ENCODE assay signal across 2 cellular contexts in the genomic region with DNA sequence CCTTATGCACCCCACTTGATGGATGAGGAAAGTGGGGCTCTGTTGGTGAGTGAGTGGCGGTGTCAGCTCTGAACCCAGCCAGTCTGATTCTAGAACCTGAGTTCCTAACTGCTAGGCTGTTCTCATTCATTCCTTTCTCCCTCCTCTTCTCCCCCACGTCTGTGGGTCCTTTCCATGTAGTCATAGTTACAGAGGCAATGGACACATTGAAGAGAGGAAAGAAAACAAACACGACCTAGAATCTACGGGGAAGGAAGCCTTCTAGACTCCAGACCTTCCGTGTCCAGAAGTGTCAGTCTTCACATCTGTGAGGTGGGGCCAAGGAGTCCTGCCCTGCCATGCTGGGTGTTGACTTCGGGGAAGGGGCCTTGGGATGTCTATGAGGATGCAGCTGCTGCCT.
A peak's percentile ranks its signal among the peaks of the same experiment; 100 is the strongest.
TF ChIP-seq lines count a peak whose summit lies in the region.

No MANE protein-coding gene starts in this region.

TF ChIP-seq in A549, 52 proteins besides CTCF, POLR2A, EP300 and RAD21:
- TF ChIP-seq TFCP2L1 (CRISPR knock-in tag; IDR thresholded peaks at IDR 0.05), result no peak
- TF ChIP-seq TP53 (CRISPR knock-in tag; IDR thresholded peaks at IDR 0.05), result no peak
- TF ChIP-seq NR3C1 (IDR thresholded peaks at IDR 0.05), result no peak
- peak; percentile 58; the same call in 1 of the 2 replicates for TF ChIP-seq HDAC2 (IDR thresholded peaks at IDR 0.05)
- TF ChIP-seq, protein P1, sequence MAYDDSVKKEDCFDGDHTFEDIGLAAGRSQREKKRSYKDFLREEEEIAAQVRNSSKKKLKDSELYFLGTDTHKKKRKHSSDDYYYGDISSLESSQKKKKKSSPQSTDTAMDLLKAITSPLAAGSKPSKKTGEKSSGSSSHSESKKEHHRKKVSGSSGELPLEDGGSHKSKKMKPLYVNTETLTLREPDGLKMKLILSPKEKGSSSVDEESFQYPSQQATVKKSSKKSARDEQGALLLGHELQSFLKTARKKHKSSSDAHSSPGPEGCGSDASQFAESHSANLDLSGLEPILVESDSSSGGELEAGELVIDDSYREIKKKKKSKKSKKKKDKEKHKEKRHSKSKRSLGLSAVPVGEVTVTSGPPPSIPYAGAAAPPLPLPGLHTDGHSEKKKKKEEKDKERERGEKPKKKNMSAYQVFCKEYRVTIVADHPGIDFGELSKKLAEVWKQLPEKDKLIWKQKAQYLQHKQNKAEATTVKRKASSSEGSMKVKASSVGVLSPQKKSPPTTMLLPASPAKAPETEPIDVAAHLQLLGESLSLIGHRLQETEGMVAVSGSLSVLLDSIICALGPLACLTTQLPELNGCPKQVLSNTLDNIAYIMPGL (CRISPR knock-in tag; IDR thresholded peaks at IDR 0.05; ENCODE audit: borderline replicate concordance), result no peak
- no peak for TF ChIP-seq CBX2 (IDR thresholded peaks at IDR 0.05; ENCODE audit: borderline replicate concordance, low read depth)
- TF ChIP-seq ZC3H11A (IDR thresholded peaks at IDR 0.05), result no peak
TF ChIP-seq in A549: peak in this region for 1.

TF ChIP-seq in H1, 55 proteins besides CTCF, POLR2A, EP300 and RAD21:
- TF ChIP-seq TAF1 (IDR thresholded peaks at IDR 0.05; ENCODE audit: low read depth, low read length) (no peak), POU5F1 (IDR thresholded peaks at IDR 0.05; ENCODE audit: low read depth, low read length) (no peak), KDM1A (IDR thresholded peaks at IDR 0.05; ENCODE audit: borderline replicate concordance, low read length) (no peak)
